ENCODE assay signal across 26 cellular contexts in the genomic region with DNA sequence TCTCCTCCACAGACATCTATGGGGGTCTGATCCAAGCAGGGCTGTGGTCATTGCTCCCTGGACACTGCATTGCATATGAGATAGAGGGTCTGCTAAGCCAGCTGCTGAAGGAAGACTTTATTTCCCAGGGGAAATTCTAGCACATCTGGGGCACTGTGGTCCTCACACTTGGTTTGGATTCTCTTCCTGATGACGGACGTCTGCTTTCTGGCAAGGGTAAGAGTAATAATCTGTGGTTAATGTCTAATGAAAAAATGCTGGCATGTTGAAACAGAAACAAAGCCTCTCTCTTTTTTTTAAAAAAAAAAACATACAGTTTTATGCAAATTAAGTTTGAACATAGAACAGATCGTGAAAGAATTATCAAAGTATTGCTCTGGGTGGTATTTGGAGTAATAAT.
"Had no signal": no experiment of that assay in that cellular context is flagged by ENCODE, and none has a peak within 500 bp of the region (broad histone marks: within the 10 kb centered on the region; RNA-seq: fewer than 3 reads in every experiment).

No MANE protein-coding gene starts in this region.

- H3K27me3 ChIP-seq: breast epithelium, cardiac muscle cell, colonic mucosa, gastroesophageal sphincter, heart right ventricle, hepatocyte had no signal

- DNase-seq: activated CD4-positive, alpha-beta memory T cell treated with anti-CD3 and anti-CD28 coated beads, Interleukin-2, amount 10 ng/mL, durations not matched to agents 7 days and 5 days; activated CD4-positive, alpha-beta T cell treated with anti-CD3 and anti-CD28 coated beads for 36 hours; activated CD4-positive, alpha-beta T cell treated with anti-CD3 and anti-CD28 coated beads, Interleukin-2, amount 10 ng/mL, durations not matched to agents 7 days and 5 days; activated CD4-positive, alpha-beta T cell treated with anti-CD3 and anti-CD28 coated beads, Interleukin-2, amount 50 U/mL, for 4 hours; activated CD4-positive, CD25-positive, alpha-beta regulatory T cell; activated CD4-positive, CD25-positive, alpha-beta regulatory T cell treated with anti-CD3 and anti-CD28 coated beads, Interleukin-2, amount 50 U/mL, for 72 hours; activated CD8-positive, alpha-beta memory T cell treated with anti-CD3 and anti-CD28 coated beads, Interleukin-2, amount 50 U/mL, for 48 hours; activated effector memory CD4-positive, alpha-beta T cell treated with Interleukin-2 at 50 U/mL for 16 hours; activated gamma-delta T cell treated with Interleukin-2 at 50 U/mL for 16 hours; activated naive CD4-positive, alpha-beta T cell treated with anti-CD3 and anti-CD28 coated beads, Interleukin-2, amount 50 U/mL, for 16 hours; activated naive CD4-positive, alpha-beta T cell treated with Interleukin-2 at 50 U/mL for 16 hours; activated T-cell treated with anti-CD3 and anti-CD28 coated beads for 4 hours; activated T-cell treated with anti-CD3 and anti-CD28 coated beads, Interleukin-2, amount 50 U/mL, for 24 hours; amygdala; aorta; central memory CD4-positive, alpha-beta T cell; cerebellar nuclear complex; colonic mucosa; effector CD8-positive, alpha-beta T cell; foreskin melanocyte; heart right ventricle; T-helper 2 cell had no signal

- H3K27ac ChIP-seq: breast epithelium, cardiac muscle cell, colonic mucosa, gastroesophageal sphincter, heart right ventricle, hepatocyte had no signal

- H3K4me1 ChIP-seq: breast epithelium, colonic mucosa, gastroesophageal sphincter, heart right ventricle had no signal

- H3K36me3 ChIP-seq: breast epithelium, cardiac muscle cell, colonic mucosa had no signal

- H3K79me2 ChIP-seq: hepatocyte had no signal

- H2AFZ ChIP-seq: hepatocyte had no signal

- H3K4me2 ChIP-seq: hepatocyte had no signal

- H3K9me3 ChIP-seq: breast epithelium, colonic mucosa, gastroesophageal sphincter, heart right ventricle had no signal

- H3K4me3 ChIP-seq: breast epithelium, cardiac muscle cell, colonic mucosa, gastroesophageal sphincter, heart right ventricle, hepatocyte had no signal
